Comparison of ENCODE assay signal across 26 cellular contexts in genomic region chr18:75775121-75775520, GRCh38.
"Had no signal": no experiment of that assay in that cellular context is flagged by ENCODE, and none has a peak within 500 bp of the region (broad histone marks: within the 10 kb centered on the region; RNA-seq: fewer than 3 reads in every experiment).

No MANE protein-coding gene starts in this region.

- DNase-seq: hypothalamus; immature natural killer cell; kidney; left colon; left lung; lower lobe of right lung; mammary epithelial cell; mesenchymal stem cell; naive thymus-derived CD4-positive, alpha-beta T cell; ovary; posterior cingulate gyrus; retina; right cardiac atrium; small intestine; spleen; stimulated activated CD4-positive, alpha-beta T cell treated with anti-CD3 and anti-CD28 coated beads, Interleukin-4, amount 100 ng/mL, for 24 hours; stimulated activated naive CD4-positive, alpha-beta T cell; tibial artery had no signal

- H3K4me3 ChIP-seq: left lung, lower lobe of right lung, ovary, prostate gland, spleen, suprapubic skin, thoracic aorta, tibial artery, vagina had no signal

- H3K27me3 ChIP-seq: ovary, vagina had no signal

- ATAC-seq: left colon; left lung; lower lobe of right lung; naive thymus-derived CD4-positive, alpha-beta T cell; natural killer cell treated with Interleukin-12 subunit alpha and Interleukin-12 subunit beta and Interleukin-15 and Interleukin-18, amount 100 ng/mL, for 72 hours; right cardiac atrium; sciatic nerve; stimulated activated effector memory CD8-positive, alpha-beta T cell treated with anti-CD3 and anti-CD28 coated beads, Interleukin-12 subunit alpha, Interleukin-12 subunit beta, amount 100 ng/mL, for 72 hours had no signal

- H3K36me3 ChIP-seq: left lung, lower lobe of right lung, ovary, prostate gland, spleen, suprapubic skin, thoracic aorta, tibial artery, vagina had no signal

- H3K9me3 ChIP-seq: left lung, lower lobe of right lung, ovary, prostate gland, spleen, suprapubic skin, thoracic aorta, tibial artery, vagina had no signal

- H3K4me1 ChIP-seq: left lung, lower lobe of right lung, prostate gland, spleen, suprapubic skin, tibial artery, vagina had no signal

- FAIRE-seq: islet of Langerhans, kidney, small intestine had no signal

- H3K27ac ChIP-seq: left lung, lower lobe of right lung, ovary, prostate gland, spleen, suprapubic skin, thoracic aorta, tibial artery, vagina had no signal
